In genomic region chr15:78216276-78217229, GRCh38 we compare ENCODE assay signal across 11 cellular contexts. TPM values are rescaled to one million over a fixed set of nuclear protein-coding genes. Genes with fewer than 3 reads are reported as not detected.
DNase-seq lines count a peak whose midpoint lies in the region; ATAC-seq lines count a peak whose summit lies in the region.
"Had no signal": no experiment of that assay in that cellular context is flagged by ENCODE, and none has a peak within 500 bp of the region (broad histone marks: within the 10 kb centered on the region; RNA-seq: fewer than 3 reads in every experiment).

No MANE protein-coding gene starts in this region.

- intact Hi-C loops in left colon (cut with DNase I, micrococcal nuclease) = no loop called here

- H3K4me1 ChIP-seq in urinary bladder (ENCODE audit: insufficient read depth) = no peaks in the 10 kb centered on the region

- H3K27ac ChIP-seq in urinary bladder (ENCODE audit: low read depth) = peak overlapping the region; percentile 51

- DNase-seq in DMS79 treated with DMSO at 0.1 percent for 48 hours (lab: John Stamatoyannopoulos, UW) (peak; percentile 10), DMS79 (lab: John Stamatoyannopoulos, UW) (no peak), dedifferentiated amniotic fluid mesenchymal stem cell (ENCODE audit: extremely low spot score) (peak; percentile 24), left colon (peak; percentile 91 to 97), NOMO-1 (lab: John Stamatoyannopoulos, UW; ENCODE audit: unreplicated experiment in 2 of 2) (no peak), NCI-H526 (lab: John Stamatoyannopoulos, UW) (no peak)
- DNase-seq: 8988T; activated CD4-positive, alpha-beta T cell treated with anti-CD3 and anti-CD28 coated beads, Interleukin-2, amount 50 U/mL, for 4 hours had no signal

- no peaks in the 10 kb centered on the region for H3K36me3 ChIP-seq in urinary bladder (ENCODE audit: insufficient read depth)

- no peak overlapping the region for H3K4me3 ChIP-seq in urinary bladder (ENCODE audit: low read depth, low read length)

- 76% methylated on average over 8 of the region's 8 CpGs for WGBS in urinary bladder

- ATAC-seq in left colon (peak; percentile 90), HG02588 (IDR thresholded peaks at IDR 0.05; ENCODE audit: unreplicated experiment) (no peak)

RNA-seq across cellular contexts. Expression of gene ACSBG1, which starts 17.8 kb away (rescaled TPM):
- total RNA-seq in left colon (under 1 TPM; 0.45 to 0.58 TPM), urinary bladder (1.1 TPM)
- 0.25 TPM for polyA plus RNA-seq in urinary bladder
- total RNA-seq: dermis microvascular lymphatic vessel endothelial cell had no signal

RNA-seq across cellular contexts. Expression of gene DNAJA4, which starts 47.8 kb away (rescaled TPM):
- 10 to 100 TPM; 36.7 to 39.6 TPM for total RNA-seq in left colon
- 23.4 TPM for total RNA-seq in urinary bladder
- 18.5 TPM for polyA plus RNA-seq in urinary bladder

Comparison
In these comparisons a context has a peak if more than half of its experiments do, and no peak if none do; other contexts are left out.
1. DNase-seq: peak in DMS79 treated with DMSO at 0.1 percent for 48 hours (single experiment), dedifferentiated amniotic fluid mesenchymal stem cell (single experiment) and left colon (2 of 2); none in DMS79 (single experiment), NOMO-1 (0 of 2) and NCI-H526 (0 of 2).